29 cellular contexts compared by ENCODE assay signal in the genomic region with DNA sequence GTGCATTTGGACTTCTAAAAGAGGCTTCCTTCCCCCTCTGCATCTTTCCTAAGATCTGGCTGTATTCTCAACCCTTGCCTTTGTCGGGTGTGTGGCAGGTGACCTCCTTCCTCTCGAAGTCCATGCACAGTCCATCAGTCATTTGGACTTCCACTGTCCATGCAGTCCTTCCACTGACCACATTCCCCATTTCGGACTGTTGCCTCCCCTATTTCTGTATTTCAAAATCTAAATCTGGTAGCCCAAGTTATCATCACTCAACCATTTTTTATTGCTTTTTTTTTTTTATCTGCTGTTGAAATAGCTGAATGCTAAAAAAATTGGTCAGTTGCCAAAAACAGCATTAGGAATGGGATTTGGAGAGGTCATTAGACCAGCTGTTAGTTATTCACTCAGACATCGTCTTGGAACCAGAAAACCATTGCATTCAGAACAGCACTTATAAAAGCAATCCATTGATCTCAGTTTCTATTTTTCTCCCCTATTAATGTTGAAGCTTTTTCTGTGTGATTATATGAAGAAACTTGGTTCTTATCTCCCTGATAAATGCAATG.
DNase-seq lines count a peak whose midpoint lies in the region; ATAC-seq and TF ChIP-seq lines count a peak whose summit lies in the region.
"Had no signal": no experiment of that assay in that cellular context is flagged by ENCODE, and none has a peak within 500 bp of the region (broad histone marks: within the 10 kb centered on the region; RNA-seq: fewer than 3 reads in every experiment).

No MANE protein-coding gene starts in this region.

- TF ChIP-seq POLR2A in HCT116 (IDR thresholded peaks at IDR 0.05; ENCODE audit: borderline replicate concordance, extremely low read depth, insufficient read depth, insufficient read length) = no peak

- in situ Hi-C loops in KBM-7 (cut with MboI; ENCODE audit: low pct_unique_long_range_greater_than_20kb, low sequenced_read_pairs) = no loop called here

- CTCF ChIA-PET in HCT116 (lab: Charles Lee) = interaction anchor here (1.9 kb wide), 1 partner anchor 11 kb away, joined by 7 read pairs; no protein-coding TSS in a partner anchor

- POLR2A ChIA-PET in HCT116 (lab: Charles Lee) = interaction anchor here (1.0 kb wide), 1 partner anchor 42 kb away, joined by 3 read pairs; no protein-coding TSS in a partner anchor

- H2AFZ ChIP-seq in HCT116 (ENCODE audit: low read depth, low read length, poor library complexity, severe bottlenecking) = no peak overlapping the region
- H2AFZ ChIP-seq: parathyroid adenoma had no signal

- H3K36me3 ChIP-seq in HCT116 (ENCODE audit: control insufficient read depth in 1 of 2, insufficient read depth in 2 of 2, low read length in 2 of 2) = no peaks in the 10 kb centered on the region
- H3K36me3 ChIP-seq: gastroesophageal sphincter, Peyer's patch, SJSA1, tibial artery had no signal

- peaks cover 8 to 21% of the 10 kb centered on the region in 2 experiments; a peak in 3 of 4 replicates for H3K4me1 ChIP-seq in HCT116 (ENCODE audit: control insufficient read depth in 1 of 2, insufficient read depth in 2 of 2, low read length in 2 of 2)
- H3K4me1 ChIP-seq: gastroesophageal sphincter, parathyroid adenoma, Peyer's patch, SJSA1, tibial artery had no signal

- H3K4me3 ChIP-seq in HCT116 (replicated peaks in 1 of 2; ENCODE audit: low read depth in 1 of 2, low read length in 2 of 2) (no peak overlapping the region), fibroblast of pulmonary artery (replicated peaks; ENCODE audit: low read depth, low read length) (no peak overlapping the region)
- H3K4me3 ChIP-seq: gastroesophageal sphincter, lung, Peyer's patch, SJSA1, tibial artery had no signal

- no peaks in the 10 kb centered on the region for H3K27me3 ChIP-seq in HCT116 (ENCODE audit: insufficient read depth, low read length)
- H3K27me3 ChIP-seq: gastroesophageal sphincter, Peyer's patch, SJSA1, tibial artery had no signal

- H3K9me3 ChIP-seq in HCT116 (ENCODE audit: control insufficient read depth in 1 of 2, insufficient read depth in 1 of 2, low read depth in 1 of 2, low read length in 2 of 2) = no peaks in the 10 kb centered on the region
- H3K9me3 ChIP-seq: gastroesophageal sphincter, Peyer's patch, SJSA1, tibial artery had no signal

- H4K20me1 ChIP-seq in HCT116 (ENCODE audit: insufficient read depth) = no peaks in the 10 kb centered on the region

- TF ChIP-seq CTCF in HCT116 (IDR thresholded peaks at IDR 0.05 in 2 of 3, conservative IDR thresholded peaks at IDR 0.05 in 1 of 3; ENCODE audit: borderline replicate concordance in 1 of 3, insufficient read depth in 1 of 3, low read depth in 2 of 3, low read length in 2 of 3) (no peak), fibroblast of pulmonary artery (IDR thresholded peaks at IDR 0.05; ENCODE audit: low read length, missing control alignments) (no peak)

- RAD21 ChIA-PET in HCT116 (lab: Charles Lee; ENCODE audit: low non-redundant PET in 1 of 2, low total read pairs in 2 of 2, uncharacterized antibody in 2 of 2, unreplicated experiment in 2 of 2) = no interaction called here

- ATAC-seq in HCT116 (no peak), HG02840 (IDR thresholded peaks at IDR 0.05; ENCODE audit: low FRiP score, unreplicated experiment) (no peak), HG03378 (IDR thresholded peaks at IDR 0.05; ENCODE audit: unreplicated experiment) (no peak)
- ATAC-seq: activated CD4-positive, CD25-positive, alpha-beta regulatory T cell treated with anti-CD3 and anti-CD28 coated beads, Interleukin-2, amount 50 U/mL, for 24 hours; activated CD8-positive, alpha-beta T cell treated with anti-CD3 and anti-CD28 coated beads, Interleukin-2, amount 10 ng/mL, durations not matched to agents 7 days and 5 days; gastroesophageal sphincter; sciatic nerve had no signal

- intact Hi-C loops in HCT116 (cut with micrococcal nuclease) = no loop called here

- no peak for TF ChIP-seq RAD21 in HCT116 (IDR thresholded peaks at IDR 0.05; ENCODE audit: low read depth)

- no peak overlapping the region for H3K9ac ChIP-seq in HCT116 (ENCODE audit: low read length)
- H3K9ac ChIP-seq: KMS-11, parathyroid adenoma had no signal

- no peaks in the 10 kb centered on the region for H3K9me2 ChIP-seq in HCT116 (ENCODE audit: insufficient read depth)

- no peak overlapping the region for H3K4me2 ChIP-seq in HCT116 (ENCODE audit: low read length)
- H3K4me2 ChIP-seq: KMS-11 had no signal

- no peaks in the 10 kb centered on the region for H3K79me2 ChIP-seq in HCT116 (ENCODE audit: insufficient read depth, low read length)
- H3K79me2 ChIP-seq: parathyroid adenoma had no signal

- peak overlapping the region; percentile 2; the same call in 1 of the 2 replicates for H3K27ac ChIP-seq in HCT116 (ENCODE audit: low read depth, low read length)
- H3K27ac ChIP-seq: gastroesophageal sphincter, KMS-11, parathyroid adenoma, Peyer's patch, SJSA1, tibial artery had no signal

- DNase-seq in DMS79 treated with DMSO at 0.1 percent for 48 hours (lab: John Stamatoyannopoulos, UW) (peak; percentile 87), HCT116 (ENCODE audit: low read depth, low spot score) (no peak), NCI-H446 (lab: John Stamatoyannopoulos, UW) (peak; percentile 9 to 72), fibroblast of pulmonary artery (ENCODE audit: low read depth) (peak; percentile 71), KBM-7 (no peak), putamen (ENCODE audit: low spot score) (no peak)
- DNase-seq: activated CD8-positive, alpha-beta T cell treated with anti-CD3 and anti-CD28 coated beads, Interleukin-2, amount 10 ng/mL, durations not matched to agents 7 days and 5 days; activated effector memory CD4-positive, alpha-beta T cell treated with Interleukin-2 at 50 U/mL for 16 hours; activated naive CD8-positive, alpha-beta T cell treated with anti-CD3 and anti-CD28 coated beads, Interleukin-2, amount 10 ng/mL, durations not matched to agents 7 days and 5 days; activated T-cell treated with anti-CD3 and anti-CD28 coated beads for 4 hours; CD4-positive, CD25-positive, alpha-beta regulatory T cell; effector memory CD4-positive, alpha-beta T cell; erythroblast; HFFc6; MV-4-11; NCI-H2081 treated with DMSO at 0.1 percent for 48 hours; Peyer's patch; stimulated activated CD4-positive, alpha-beta T cell treated with anti-CD3 and anti-CD28 coated beads, Interleukin-15, amount 100 ng/mL, for 24 hours; T-helper 1 cell; tibial artery had no signal

- BruUV-seq in HCT116 (replicated peaks; lab: Mats Ljungman, UMichigan) = no TSS peak

TF ChIP-seq in HCT116, 20 proteins besides CTCF, POLR2A, EP300 and RAD21:
- TF ChIP-seq JUND (IDR thresholded peaks at IDR 0.05) (no peak), FOSL1 (IDR thresholded peaks at IDR 0.05; ENCODE audit: low read depth) (no peak)

Comparison
In these comparisons a context has a peak if more than half of its experiments do, and no peak if none do; other contexts are left out.
1. DNase-seq: peak in DMS79 treated with DMSO at 0.1 percent for 48 hours (single experiment), NCI-H446 (2 of 2) and fibroblast of pulmonary artery (single experiment); none in HCT116 (single experiment), KBM-7 (single experiment) and putamen (single experiment).